ENCODE assay signal across 2 cellular contexts in the genomic region with DNA sequence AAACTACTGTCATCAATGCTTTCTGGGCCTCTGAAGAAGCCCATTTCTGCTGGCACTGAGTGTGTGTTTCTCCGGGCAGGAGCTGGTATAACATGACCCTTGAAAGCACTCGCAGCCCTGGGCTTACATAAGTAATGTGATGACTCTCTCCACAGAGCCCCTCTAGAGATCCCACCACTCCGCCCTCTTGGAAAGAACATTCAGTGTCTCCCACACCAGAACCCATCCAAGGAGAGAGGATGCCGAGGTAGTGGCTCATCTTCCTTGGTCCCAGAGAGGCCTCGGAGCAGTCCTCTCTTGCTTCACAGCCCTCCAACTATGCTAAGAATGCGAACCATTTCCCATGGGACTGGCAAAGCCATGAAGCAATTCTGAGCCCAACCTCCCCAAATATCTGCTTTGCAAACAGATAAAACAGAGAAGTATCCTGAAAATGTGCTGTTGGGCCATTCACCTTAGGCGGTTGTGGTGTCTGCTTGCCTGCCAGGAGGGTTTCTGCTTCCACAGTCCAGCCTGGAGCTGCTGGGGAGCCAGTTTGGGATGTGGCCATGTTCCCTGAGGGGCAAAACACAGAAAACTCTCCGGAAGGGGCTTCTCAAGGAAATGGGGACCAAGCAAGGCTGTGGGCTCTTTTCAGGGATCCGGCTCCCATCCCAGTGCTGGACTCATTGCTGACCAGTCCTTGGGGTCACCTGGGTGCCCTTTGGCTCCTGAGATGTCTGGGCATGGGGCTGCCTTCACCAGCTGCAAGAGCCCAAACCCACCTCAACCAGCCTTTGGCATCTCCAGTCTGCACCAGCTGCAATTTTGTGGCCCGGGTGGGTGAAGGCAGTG.
TF ChIP-seq lines count a peak whose summit lies in the region.

No MANE protein-coding gene starts in this region.

TF ChIP-seq in IMR-90, 13 proteins besides CTCF, POLR2A, EP300 and RAD21:
- TF ChIP-seq BHLHE40 (IDR thresholded peaks at IDR 0.05; ENCODE audit: low read depth, low read length), result peak; percentile 54; the same call in 1 of the 2 replicates
- no peak for TF ChIP-seq MXI1 (IDR thresholded peaks at IDR 0.05; ENCODE audit: borderline replicate concordance, low read depth, low read length)
- no peak for TF ChIP-seq RFX5 (IDR thresholded peaks at IDR 0.05; ENCODE audit: low read depth, low read length)
- TF ChIP-seq CHD1 (IDR thresholded peaks at IDR 0.05; ENCODE audit: low read depth, low read length), result no peak
- peak; percentile 99 for TF ChIP-seq CEBPB (IDR thresholded peaks at IDR 0.05; ENCODE audit: low read depth, low read length)
- peak; percentile 89 for TF ChIP-seq RCOR1 (IDR thresholded peaks at IDR 0.05; ENCODE audit: insufficient replicate concordance, low read length)
- peak; percentile 44 for TF ChIP-seq FOS (IDR thresholded peaks at IDR 0.05; ENCODE audit: low read depth, low read length)
- TF ChIP-seq USF2 (IDR thresholded peaks at IDR 0.05; ENCODE audit: low read depth, low read length), result no peak
- TF ChIP-seq MAFK (IDR thresholded peaks at IDR 0.05; ENCODE audit: low read depth, low read length), result no peak
- TF ChIP-seq ELK1 (IDR thresholded peaks at IDR 0.05; ENCODE audit: borderline replicate concordance, low read depth, low read length), result no peak
- TF ChIP-seq MAZ (IDR thresholded peaks at IDR 0.05; ENCODE audit: borderline replicate concordance, low read depth, low read length), result 0 out of 2 replicates have a peak, but pooled peaks have one; percentile 27
- no peak for TF ChIP-seq NFE2L2 (IDR thresholded peaks at IDR 0.05; ENCODE audit: low read depth, low read length)

TF ChIP-seq in HepG2, 621 proteins besides CTCF, POLR2A, EP300 and RAD21 (continues in another document):
- TF ChIP-seq ZNF792 (CRISPR knock-in tag; IDR thresholded peaks at IDR 0.05), result 0 out of 2 replicates have a peak, but pooled peaks have one; percentile 27
- no peak for TF ChIP-seq SOX13 (IDR thresholded peaks at IDR 0.05)
- TF ChIP-seq SOX13 (CRISPR knock-in tag; conservative IDR thresholded peaks at IDR 0.05 in 1 of 2, IDR thresholded peaks at IDR 0.05 in 1 of 2), result peak in 1 of 2 experiments; percentile 68; a peak in 2 of 4 replicates
- TF ChIP-seq SMARCE1 (IDR thresholded peaks at IDR 0.05; ENCODE audit: borderline replicate concordance), result no peak
- TF ChIP-seq ZMYM4 (CRISPR knock-in tag; IDR thresholded peaks at IDR 0.05), result 0 out of 2 replicates have a peak, but pooled peaks have one; percentile 32
- peak; percentile 56; the same call in 1 of the 2 replicates for TF ChIP-seq ETV5 (CRISPR knock-in tag; IDR thresholded peaks at IDR 0.05; ENCODE audit: borderline replicate concordance)
- 0 out of 2 replicates have a peak, but pooled peaks have one; percentile 23 for TF ChIP-seq SMYD3 (CRISPR knock-in tag; IDR thresholded peaks at IDR 0.05)
- TF ChIP-seq, protein P1, sequence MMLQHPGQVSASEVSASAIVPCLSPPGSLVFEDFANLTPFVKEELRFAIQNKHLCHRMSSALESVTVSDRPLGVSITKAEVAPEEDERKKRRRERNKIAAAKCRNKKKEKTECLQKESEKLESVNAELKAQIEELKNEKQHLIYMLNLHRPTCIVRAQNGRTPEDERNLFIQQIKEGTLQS (CRISPR knock-in tag; IDR thresholded peaks at IDR 0.05), result peak; percentile 78
- TF ChIP-seq FOXA1 (IDR thresholded peaks at IDR 0.05), result no peak
- peak; percentile 50 for TF ChIP-seq FOXA1 (CRISPR knock-in tag; IDR thresholded peaks at IDR 0.05)
- peak; percentile 62; the same call in 1 of the 2 replicates for TF ChIP-seq ATF2 (CRISPR knock-in tag; IDR thresholded peaks at IDR 0.05)
- TF ChIP-seq YEATS4 (CRISPR knock-in tag; IDR thresholded peaks at IDR 0.05; ENCODE audit: borderline replicate concordance), result 0 out of 2 replicates have a peak, but pooled peaks have one; percentile 21
- TF ChIP-seq IRF1 (CRISPR knock-in tag; IDR thresholded peaks at IDR 0.05; ENCODE audit: low read depth), result no peak
- TF ChIP-seq ZNF281 (CRISPR knock-in tag; IDR thresholded peaks at IDR 0.05; ENCODE audit: borderline replicate concordance), result peak; percentile 32; the same call in 1 of the 2 replicates
- no peak for TF ChIP-seq JDP2 (CRISPR knock-in tag; IDR thresholded peaks at IDR 0.05; ENCODE audit: borderline replicate concordance)
- no peak for TF ChIP-seq SOX6 (IDR thresholded peaks at IDR 0.05)
- TF ChIP-seq SOX6 (CRISPR knock-in tag; IDR thresholded peaks at IDR 0.05), result peak; percentile 41; the same call in 1 of the 2 replicates
- TF ChIP-seq HNF4A (CRISPR knock-in tag; IDR thresholded peaks at IDR 0.05), result peak; percentile 52
- TF ChIP-seq RELA (CRISPR knock-in tag; IDR thresholded peaks at IDR 0.05), result no peak
- TF ChIP-seq TEAD2 (CRISPR knock-in tag; IDR thresholded peaks at IDR 0.05), result 0 out of 2 replicates have a peak, but pooled peaks have one; percentile 21
- peak; percentile 61; the same call in 1 of the 2 replicates for TF ChIP-seq ZNF614 (CRISPR knock-in tag; IDR thresholded peaks at IDR 0.05; ENCODE audit: borderline replicate concordance)
- 0 out of 2 replicates have a peak, but pooled peaks have one; percentile 36 for TF ChIP-seq ZNF503 (CRISPR knock-in tag; IDR thresholded peaks at IDR 0.05)
- TF ChIP-seq ZNF3 (CRISPR knock-in tag; IDR thresholded peaks at IDR 0.05), result peak; percentile 94
- TF ChIP-seq ZNF331 (CRISPR knock-in tag; IDR thresholded peaks at IDR 0.05), result peak; percentile 76
- TF ChIP-seq LCORL (IDR thresholded peaks at IDR 0.05), result 0 out of 2 replicates have a peak, but pooled peaks have one; percentile 48
- TF ChIP-seq LCORL (CRISPR knock-in tag; IDR thresholded peaks at IDR 0.05), result peak; percentile 93
- TF ChIP-seq POGK (CRISPR knock-in tag; conservative IDR thresholded peaks at IDR 0.05), result no peak
- TF ChIP-seq ZNF264 (CRISPR knock-in tag; IDR thresholded peaks at IDR 0.05), result peak; percentile 31; the same call in 1 of the 2 replicates
- 0 out of 2 replicates have a peak, but pooled peaks have one; percentile 47 for TF ChIP-seq TARDBP (CRISPR knock-in tag; IDR thresholded peaks at IDR 0.05)
- no peak for TF ChIP-seq MAFK (conservative IDR thresholded peaks at IDR 0.05 in 1 of 2, IDR thresholded peaks at IDR 0.05 in 1 of 2; ENCODE audit: low read length in 2 of 2)
- TF ChIP-seq ETV6 (CRISPR knock-in tag; conservative IDR thresholded peaks at IDR 0.05), result 0 out of 2 replicates have a peak, but pooled peaks have one; percentile 30
- no peak for TF ChIP-seq ZZZ3 (CRISPR knock-in tag; IDR thresholded peaks at IDR 0.05; ENCODE audit: borderline replicate concordance)
- peak; percentile 42 for TF ChIP-seq SAP130 (CRISPR knock-in tag; IDR thresholded peaks at IDR 0.05; ENCODE audit: low read depth)
- 0 out of 2 replicates have a peak, but pooled peaks have one; percentile 28 for TF ChIP-seq SIX4 (CRISPR knock-in tag; IDR thresholded peaks at IDR 0.05)
- TF ChIP-seq RFX5 (IDR thresholded peaks at IDR 0.05; ENCODE audit: low read depth, low read length), result no peak
- TF ChIP-seq NR2F6 (IDR thresholded peaks at IDR 0.05), result peak; percentile 20; the same call in 1 of the 2 replicates
- peak; percentile 51; the same call in 1 of the 2 replicates for TF ChIP-seq NR2F6 (CRISPR knock-in tag; IDR thresholded peaks at IDR 0.05)
- TF ChIP-seq DPF2 (CRISPR knock-in tag; IDR thresholded peaks at IDR 0.05; ENCODE audit: borderline replicate concordance, low read depth), result peak; percentile 65; the same call in 1 of the 2 replicates
- TF ChIP-seq ZNF496 (CRISPR knock-in tag; IDR thresholded peaks at IDR 0.05; ENCODE audit: insufficient replicate concordance), result no peak
- no peak for TF ChIP-seq ZNF674 (CRISPR knock-in tag; IDR thresholded peaks at IDR 0.05; ENCODE audit: low read depth)
- TF ChIP-seq, protein P2, sequence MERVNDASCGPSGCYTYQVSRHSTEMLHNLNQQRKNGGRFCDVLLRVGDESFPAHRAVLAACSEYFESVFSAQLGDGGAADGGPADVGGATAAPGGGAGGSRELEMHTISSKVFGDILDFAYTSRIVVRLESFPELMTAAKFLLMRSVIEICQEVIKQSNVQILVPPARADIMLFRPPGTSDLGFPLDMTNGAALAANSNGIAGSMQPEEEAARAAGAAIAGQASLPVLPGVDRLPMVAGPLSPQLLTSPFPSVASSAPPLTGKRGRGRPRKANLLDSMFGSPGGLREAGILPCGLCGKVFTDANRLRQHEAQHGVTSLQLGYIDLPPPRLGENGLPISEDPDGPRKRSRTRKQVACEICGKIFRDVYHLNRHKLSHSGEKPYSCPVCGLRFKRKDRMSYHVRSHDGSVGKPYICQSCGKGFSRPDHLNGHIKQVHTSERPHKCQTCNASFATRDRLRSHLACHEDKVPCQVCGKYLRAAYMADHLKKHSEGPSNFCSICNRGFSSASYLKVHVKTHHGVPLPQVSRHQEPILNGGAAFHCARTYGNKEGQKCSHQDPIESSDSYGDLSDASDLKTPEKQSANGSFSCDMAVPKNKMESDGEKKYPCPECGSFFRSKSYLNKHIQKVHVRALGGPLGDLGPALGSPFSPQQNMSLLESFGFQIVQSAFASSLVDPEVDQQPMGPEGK (CRISPR knock-in tag; IDR thresholded peaks at IDR 0.05), result peak; percentile 66
- peak; percentile 61 for TF ChIP-seq MED1 (CRISPR knock-in tag; IDR thresholded peaks at IDR 0.05)
- TF ChIP-seq, protein P3, sequence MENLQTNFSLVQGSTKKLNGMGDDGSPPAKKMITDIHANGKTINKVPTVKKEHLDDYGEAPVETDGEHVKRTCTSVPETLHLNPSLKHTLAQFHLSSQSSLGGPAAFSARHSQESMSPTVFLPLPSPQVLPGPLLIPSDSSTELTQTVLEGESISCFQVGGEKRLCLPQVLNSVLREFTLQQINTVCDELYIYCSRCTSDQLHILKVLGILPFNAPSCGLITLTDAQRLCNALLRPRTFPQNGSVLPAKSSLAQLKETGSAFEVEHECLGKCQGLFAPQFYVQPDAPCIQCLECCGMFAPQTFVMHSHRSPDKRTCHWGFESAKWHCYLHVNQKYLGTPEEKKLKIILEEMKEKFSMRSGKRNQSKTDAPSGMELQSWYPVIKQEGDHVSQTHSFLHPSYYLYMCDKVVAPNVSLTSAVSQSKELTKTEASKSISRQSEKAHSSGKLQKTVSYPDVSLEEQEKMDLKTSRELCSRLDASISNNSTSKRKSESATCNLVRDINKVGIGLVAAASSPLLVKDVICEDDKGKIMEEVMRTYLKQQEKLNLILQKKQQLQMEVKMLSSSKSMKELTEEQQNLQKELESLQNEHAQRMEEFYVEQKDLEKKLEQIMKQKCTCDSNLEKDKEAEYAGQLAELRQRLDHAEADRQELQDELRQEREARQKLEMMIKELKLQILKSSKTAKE (CRISPR knock-in tag; IDR thresholded peaks at IDR 0.05; ENCODE audit: borderline replicate concordance), result no peak
- TF ChIP-seq SMAD9 (CRISPR knock-in tag; IDR thresholded peaks at IDR 0.05), result no peak
